In genomic region chr2:203354966-203355365, GRCh38 we compare ENCODE assay signal across 23 cellular contexts. TPM values are rescaled to one million over a fixed set of nuclear protein-coding genes. Genes with fewer than 3 reads are reported as not detected.
DNase-seq lines count a peak whose midpoint lies in the region; ATAC-seq, FAIRE-seq and TF ChIP-seq lines count a peak whose summit lies in the region.
"Had no signal": no experiment of that assay in that cellular context is flagged by ENCODE, and none has a peak within 500 bp of the region (broad histone marks: within the 10 kb centered on the region; RNA-seq: fewer than 3 reads in every experiment).

No MANE protein-coding gene starts in this region.

- H3K9me3 ChIP-seq in pancreas = peaks cover 0 to 3% (median 0%) of the 10 kb centered on the region in 4 donors
- H3K9me3 ChIP-seq: A549, HAP-1 had no signal

- peaks cover 14% of the 10 kb centered on the region for H3K36me3 Mint-ChIP-seq in WTC11
- H3K36me3 Mint-ChIP-seq in endothelial cell (ENCODE audit: low read depth, unreplicated experiment) = peaks cover 9% of the 10 kb centered on the region
- H3K36me3 Mint-ChIP-seq in nephron progenitor cell (ENCODE audit: low read depth) = peaks cover 83% of the 10 kb centered on the region

- WGBS in pancreas, 2 donors = 83 to 89% methylated on average over 3 of the region's 3 CpGs

- no peaks in the 10 kb centered on the region for H3K4me1 Mint-ChIP-seq in WTC11
- H3K4me1 Mint-ChIP-seq in endothelial cell (ENCODE audit: unreplicated experiment) = peaks cover 23% of the 10 kb centered on the region
- H3K4me1 Mint-ChIP-seq in nephron progenitor cell = peaks cover 7% of the 10 kb centered on the region

- FAIRE-seq in pancreas (lab: Jason Lieb, UNC) (no peak), frontal cortex (lab: Jason Lieb, UNC) (no peak)
- FAIRE-seq: A549, GM12891, GM18507, H54 had no signal

- no peak for TF ChIP-seq CTCF in WTC11 (IDR thresholded peaks at IDR 0.05)
- TF ChIP-seq CTCF in endothelial cell (IDR thresholded peaks at IDR 0.05; ENCODE audit: unreplicated experiment) = no peak
- no peak for TF ChIP-seq CTCF in nephron progenitor cell (IDR thresholded peaks at IDR 0.05)
- no peak for TF ChIP-seq CTCF in pancreas (IDR thresholded peaks at IDR 0.05)

- no peak overlapping the region for H3K4me3 ChIP-seq in pancreas
- H3K4me3 ChIP-seq: A549, HAP-1 had no signal

- no peak overlapping the region for H3K27ac ChIP-seq in pancreas

- H3K27me3 ChIP-seq in pancreas = no peaks in the 10 kb centered on the region

- DNase-seq in WTC11 (ENCODE audit: low spot score) (no peak), dermis blood vessel endothelial cell (peak; percentile 32), endothelial cell (ENCODE audit: low spot score) (no peak), nephron progenitor cell (no peak), pancreas (no peak), frontal cortex (ENCODE audit: low spot score in 2 of 2) (no peak), A172 (ENCODE audit: low spot score) (no peak)
- DNase-seq: ACHN; AML-193; C1 segment of cervical spinal cord; Calu3; CD4-positive, alpha-beta memory T cell; COR-L47; DMS53; DMS79 treated with DMSO at 0.1 percent for 48 hours; GF-D8; GOT3; HFFc6 had no signal

- H3K4me3 Mint-ChIP-seq in WTC11 = no peak overlapping the region
- H3K4me3 Mint-ChIP-seq in endothelial cell (ENCODE audit: unreplicated experiment) = no peak overlapping the region
- H3K4me3 Mint-ChIP-seq in nephron progenitor cell = no peak overlapping the region
- H3K4me3 Mint-ChIP-seq: CD4-positive, alpha-beta memory T cell; HFFc6 had no signal

- peaks cover 10% of the 10 kb centered on the region for H3K9me3 Mint-ChIP-seq in WTC11
- no peaks in the 10 kb centered on the region for H3K9me3 Mint-ChIP-seq in endothelial cell (ENCODE audit: unreplicated experiment)
- H3K9me3 Mint-ChIP-seq in nephron progenitor cell = peaks cover 33% of the 10 kb centered on the region
- H3K9me3 Mint-ChIP-seq: HFFc6 had no signal

- no peaks in the 10 kb centered on the region for H3K4me1 ChIP-seq in pancreas
- H3K4me1 ChIP-seq: HAP-1 had no signal

- ATAC-seq in WTC11 (no peak), pancreas (no peak)
- ATAC-seq: A549 had no signal

- CTCF ChIA-PET in WTC11 (lab: Charles Lee) = interaction anchor here (0.8 kb wide), 1 partner anchor 74 kb away, joined by 3 read pairs; no protein-coding TSS in a partner anchor

- intact Hi-C loops in pancreas (cut with DNase I) = no loop called here

- no peaks in the 10 kb centered on the region for H3K27me3 Mint-ChIP-seq in WTC11 (ENCODE audit: low read depth)
- H3K27me3 Mint-ChIP-seq in endothelial cell (ENCODE audit: unreplicated experiment) = no peaks in the 10 kb centered on the region
- H3K27me3 Mint-ChIP-seq in nephron progenitor cell (ENCODE audit: low read depth, poor library complexity) = peaks cover 3% of the 10 kb centered on the region
- H3K27me3 Mint-ChIP-seq: CD4-positive, alpha-beta memory T cell had no signal

- POLR2A ChIA-PET in WTC11 (lab: Charles Lee) = interaction anchor here (1.0 kb wide), 1 partner anchor 26 kb away, joined by 3 read pairs; no protein-coding TSS in a partner anchor

- H3K36me3 ChIP-seq in pancreas = no peaks in the 10 kb centered on the region
- H3K36me3 ChIP-seq: HAP-1 had no signal

- H3K27ac Mint-ChIP-seq in WTC11 (peak overlapping the region; percentile 91), endothelial cell (ENCODE audit: unreplicated experiment) (peak overlapping the region; percentile 94), nephron progenitor cell (peak overlapping the region; percentile 89)
- H3K27ac Mint-ChIP-seq: CD4-positive, alpha-beta memory T cell; HFFc6 had no signal

TF ChIP-seq in WTC11, 78 proteins besides CTCF, POLR2A, EP300 and RAD21:
- TF ChIP-seq EMX1 (CRISPR knock-in tag; IDR thresholded peaks at IDR 0.05) (no peak), TP53 (CRISPR knock-in tag; IDR thresholded peaks at IDR 0.05) (no peak), GRHL2 (CRISPR knock-in tag; IDR thresholded peaks at IDR 0.05; ENCODE audit: insufficient replicate concordance, severe bottlenecking) (no peak), CBFB (CRISPR knock-in tag; IDR thresholded peaks at IDR 0.05; ENCODE audit: low read depth) (no peak)
TF ChIP-seq in WTC11: peak in this region for 0.

RNA-seq across cellular contexts. Expression of gene ABI2, which starts 26.8 kb away (rescaled TPM):
- 121 to 134 TPM (median 132 TPM) in 3 replicates for total RNA-seq in WTC11 (2021)
- total RNA-seq in dermis blood vessel endothelial cell = 23.7 and 40.0 TPM in 2 replicates
- 101 TPM for total RNA-seq in endothelial cell (ENCODE audit: unreplicated experiment)
- 10 to 100 TPM; 10.4 to 27.9 (median 13.5) TPM for total RNA-seq in pancreas
- polyA plus RNA-seq in pancreas = 10 to 100 TPM in 1 of 2 donors, 1 to 10 TPM in 1; 4.9 to 12.8 TPM
- 147 TPM for total RNA-seq in frontal cortex
- 57.9 and 64.0 TPM in 2 replicates for total RNA-seq in A172 (2014; rRNA removed; shearing (Covaris generic))
